ENCODE assay signal across 9 cellular contexts in genomic region chr20:3312940-3313656, GRCh38.
DNase-seq lines count a peak whose midpoint lies in the region; ATAC-seq lines count a peak whose summit lies in the region.
"Had no signal": no experiment of that assay in that cellular context is flagged by ENCODE, and none has a peak within 500 bp of the region (broad histone marks: within the 10 kb centered on the region; RNA-seq: fewer than 3 reads in every experiment).

No MANE protein-coding gene starts in this region.

- in situ Hi-C loops in ACHN (cut with HindIII; ENCODE audit: low pct_ligation_motif_present, low pct_unique_long_range_greater_than_20kb, low sequenced_read_pairs): no loop called here

- H3K23ac ChIP-seq in trophoblast cell (ENCODE audit: low read length): no peak overlapping the region

- no peak for ATAC-seq in HG03135 (IDR thresholded peaks at IDR 0.05; ENCODE audit: unreplicated experiment)
- ATAC-seq in HG03520 (IDR thresholded peaks at IDR 0.05; ENCODE audit: unreplicated experiment): no peak
- ATAC-seq in HG03039 (IDR thresholded peaks at IDR 0.05; ENCODE audit: unreplicated experiment): no peak
- ATAC-seq: GM12878 had no signal

- no peak overlapping the region for H2AFZ ChIP-seq in trophoblast cell (ENCODE audit: insufficient read depth, low read length, poor library complexity)

- no peak overlapping the region for H3K4me2 ChIP-seq in trophoblast cell (ENCODE audit: low read length)

- no peak overlapping the region for H3K9ac ChIP-seq in trophoblast cell (ENCODE audit: low read length)

- H2BK5ac ChIP-seq in trophoblast cell (ENCODE audit: low read depth, low read length, poor library complexity): no peak overlapping the region

- DNase-seq in COLO829 (ENCODE audit: low spot score) (peak; percentile 57), RPMI8226 (peak; percentile 78), fibroblast of peridontal ligament (ENCODE audit: extremely low read depth) (peak; percentile 68), trophoblast cell (peak; percentile 79 to 95), ACHN (no peak)

- no peaks in the 10 kb centered on the region for H3K4me1 ChIP-seq in trophoblast cell (ENCODE audit: control insufficient read depth in 1 of 2, insufficient read depth in 2 of 2, low read length in 2 of 2)

- H2BK12ac ChIP-seq in trophoblast cell (ENCODE audit: low read length): no peak overlapping the region

- no peak overlapping the region for H4K8ac ChIP-seq in trophoblast cell (ENCODE audit: low read depth, low read length)

- no peak overlapping the region for H4K12ac ChIP-seq in trophoblast cell (ENCODE audit: low read depth, low read length)

- H3K27ac ChIP-seq in trophoblast cell (ENCODE audit: low read depth, low read length): no peak overlapping the region

- H3K18ac ChIP-seq in trophoblast cell (ENCODE audit: low read length): no peak overlapping the region

- H3K14ac ChIP-seq in trophoblast cell (ENCODE audit: low read length): no peak overlapping the region

- H4K91ac ChIP-seq in trophoblast cell (ENCODE audit: low read depth, low read length): no peak overlapping the region

- no peak overlapping the region for H2BK120ac ChIP-seq in trophoblast cell (ENCODE audit: insufficient read depth, low read length, poor library complexity)

- WGBS in trophoblast cell (ENCODE audit: extremely low coverage, insufficient coverage, insufficient read length): no CpG with 5 or more reads among the region's 2 CpGs

- no peak overlapping the region for H2AK5ac ChIP-seq in trophoblast cell (ENCODE audit: low read length)

- H3K79me2 ChIP-seq in trophoblast cell (ENCODE audit: control insufficient read depth, insufficient read depth, low read length, poor library complexity): no peaks in the 10 kb centered on the region

- no peak overlapping the region for H3K4me3 ChIP-seq in trophoblast cell (ENCODE audit: low read depth, low read length)
- H3K4me3 ChIP-seq: GM12878 had no signal

- H3K9me3 ChIP-seq in trophoblast cell (ENCODE audit: insufficient read depth, low read depth, low read length): no peaks in the 10 kb centered on the region

- no peak overlapping the region for H3K4ac ChIP-seq in trophoblast cell (ENCODE audit: low read depth, low read length)

- H3K36me3 ChIP-seq in trophoblast cell (ENCODE audit: control insufficient read depth in 1 of 2, insufficient read depth in 2 of 2, low read length in 2 of 2): peaks cover 2 to 8% of the 10 kb centered on the region in 2 experiments

- no peaks in the 10 kb centered on the region for H3K27me3 ChIP-seq in trophoblast cell (ENCODE audit: insufficient read depth, low read length)

- peaks cover 1% of the 10 kb centered on the region for H3K79me1 ChIP-seq in trophoblast cell (ENCODE audit: low read length)
